ENCODE assay signal across 8 cellular contexts in the genomic region with DNA sequence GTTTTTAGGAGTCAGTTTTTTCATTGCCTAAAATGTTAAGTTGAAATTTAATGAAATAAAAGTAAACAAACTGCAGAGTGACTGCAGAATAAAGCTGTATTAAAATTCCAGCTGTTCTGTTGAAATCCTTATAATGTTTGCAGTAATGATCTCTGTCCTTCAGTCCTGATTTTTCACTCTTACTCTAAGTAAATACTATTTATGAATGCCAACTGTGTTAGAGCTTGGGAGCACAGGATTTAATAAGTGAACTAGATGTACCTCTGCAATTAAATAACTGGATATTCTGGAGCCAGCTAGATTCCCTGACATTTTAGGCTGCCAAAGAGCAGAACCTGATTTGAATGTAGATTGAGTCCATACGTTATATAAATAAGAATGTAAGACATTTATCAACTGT. TPM values are rescaled to one million over a fixed set of nuclear protein-coding genes. Genes with fewer than 3 reads are reported as not detected.
"Had no signal": no experiment of that assay in that cellular context is flagged by ENCODE, and none has a peak within 500 bp of the region (broad histone marks: within the 10 kb centered on the region; RNA-seq: fewer than 3 reads in every experiment).

No MANE protein-coding gene starts in this region.

RNA-seq across cellular contexts. Expression of a gene that starts 7.9 kb away (rescaled TPM):
- total RNA-seq: OCI-LY7, PC-9, Peyer's patch, Right ventricle myocardium inferior, Right ventricle myocardium superior, RPMI7951, SJCRH30, SK-MEL-5 had no signal

RNA-seq across cellular contexts. Expression of a gene that starts 51.4 kb away (rescaled TPM):
- total RNA-seq: OCI-LY7, Right ventricle myocardium inferior, Right ventricle myocardium superior, RPMI7951, SK-MEL-5 had no signal
